9 cellular contexts compared by ENCODE assay signal in the genomic region with DNA sequence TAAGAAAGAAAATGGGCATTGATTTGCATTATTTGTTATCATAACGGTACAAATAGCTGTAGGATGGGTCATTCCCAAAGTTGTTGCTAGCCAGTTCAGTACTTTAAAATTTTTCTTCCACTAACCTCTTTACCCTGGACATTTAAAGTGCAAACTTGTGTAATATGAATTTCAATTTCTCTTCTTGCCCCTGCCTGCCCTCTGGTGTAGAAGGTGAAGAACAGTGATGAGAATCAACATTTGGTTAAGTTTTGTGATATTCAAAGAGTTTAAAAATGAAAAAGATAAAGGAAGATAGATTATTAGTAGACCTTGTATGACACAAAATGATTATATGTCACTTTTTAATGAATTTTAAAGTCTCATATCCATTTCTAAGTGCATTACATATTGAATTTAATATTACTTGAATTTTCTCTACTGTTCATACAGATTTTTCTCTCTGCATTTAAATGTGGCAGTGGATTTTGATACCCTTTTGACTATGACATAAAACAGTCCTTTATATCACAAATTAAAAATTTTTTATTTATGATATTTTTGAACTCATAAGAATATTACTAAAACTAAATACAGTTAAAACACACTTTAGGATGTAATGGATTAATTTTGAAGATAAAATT.
DNase-seq lines count a peak whose midpoint lies in the region; ATAC-seq and TF ChIP-seq lines count a peak whose summit lies in the region.
"Had no signal": no experiment of that assay in that cellular context is flagged by ENCODE, and none has a peak within 500 bp of the region (broad histone marks: within the 10 kb centered on the region; RNA-seq: fewer than 3 reads in every experiment).

No MANE protein-coding gene starts in this region.

- H3K36me3 ChIP-seq in cardiac muscle cell (no peaks in the 10 kb centered on the region), upper lobe of right lung (no peaks in the 10 kb centered on the region)
- H3K36me3 ChIP-seq: pancreas had no signal

- H3K4me3 ChIP-seq in cardiac muscle cell (no peak overlapping the region), right cardiac atrium (ENCODE audit: low read length) (no peak overlapping the region), upper lobe of right lung (no peak overlapping the region)
- H3K4me3 ChIP-seq: pancreas had no signal

- no peaks in the 10 kb centered on the region for H3K4me1 ChIP-seq in cardiac muscle cell (ENCODE audit: low read depth)
- no peaks in the 10 kb centered on the region for H3K4me1 ChIP-seq in right cardiac atrium (ENCODE audit: control insufficient read depth, insufficient read depth, low read length)
- H3K4me1 ChIP-seq in foreskin keratinocyte, result no peaks in the 10 kb centered on the region
- H3K4me1 ChIP-seq in upper lobe of right lung, result no peaks in the 10 kb centered on the region

- no peaks in the 10 kb centered on the region for H3K9me3 ChIP-seq in cardiac muscle cell (ENCODE audit: low read depth)
- no peaks in the 10 kb centered on the region for H3K9me3 ChIP-seq in right cardiac atrium (ENCODE audit: control insufficient read depth, low read length)
- no peaks in the 10 kb centered on the region for H3K9me3 ChIP-seq in upper lobe of right lung
- H3K9me3 ChIP-seq: pancreas had no signal

- WGBS in right cardiac atrium, result 41% methylated on average over 1 of the region's 1 CpG

- POLR2A ChIA-PET in RWPE1 (lab: Yijun Ruan, JAX; ENCODE audit: low non-redundant PET), result no interaction called here

- H3K27ac ChIP-seq in cardiac muscle cell, result no peak overlapping the region
- no peak overlapping the region for H3K27ac ChIP-seq in right cardiac atrium (ENCODE audit: low read length)
- no peak overlapping the region for H3K27ac ChIP-seq in RWPE1
- H3K27ac ChIP-seq in foreskin keratinocyte, result no peak overlapping the region
- H3K27ac ChIP-seq in upper lobe of right lung, result no peak overlapping the region
- H3K27ac ChIP-seq: pancreas had no signal

- CTCF ChIA-PET in RWPE1 (lab: Yijun Ruan, JAX), result interaction anchor here (0.5 to 0.8 kb wide), 7 partner anchors 24 to 1220 kb away, joined by 3 to 4 read pairs (median 3); no protein-coding TSS in a partner anchor

- peak; percentile 66 for TF ChIP-seq CTCF in cardiac muscle cell (IDR thresholded peaks at IDR 0.05; ENCODE audit: low read depth, low read length)
- peak; percentile 60 for TF ChIP-seq CTCF in RWPE1 (conservative IDR thresholded peaks at IDR 0.05; ENCODE audit: low read depth)
- peak; percentile 77 for TF ChIP-seq CTCF in foreskin keratinocyte (conservative IDR thresholded peaks at IDR 0.05)
- TF ChIP-seq CTCF in upper lobe of right lung (IDR thresholded peaks at IDR 0.05), result peak; percentile 27

- H3K27me3 ChIP-seq in cardiac muscle cell (no peaks in the 10 kb centered on the region), right cardiac atrium (ENCODE audit: control insufficient read depth, insufficient read depth) (no peaks in the 10 kb centered on the region), foreskin keratinocyte (no peaks in the 10 kb centered on the region), upper lobe of right lung (no peaks in the 10 kb centered on the region)
- H3K27me3 ChIP-seq: pancreas had no signal

- intact Hi-C loops in right cardiac atrium (cut with DNase I), result no loop called here
- intact Hi-C loops in upper lobe of right lung (cut with DNase I), result no loop called here

- DNase-seq in cardiac muscle cell (ENCODE audit: low read depth in 1 of 2, low spot score in 1 of 2), result peak; percentile 47 to 62
- no peak for DNase-seq in right cardiac atrium
- DNase-seq in RWPE1 (ENCODE audit: low spot score), result peak; percentile 19
- DNase-seq in foreskin keratinocyte, result no peak
- DNase-seq in upper lobe of right lung, result no peak
- no peak for DNase-seq in activated gamma-delta T cell (lab: John Stamatoyannopoulos, UW)
- no peak for DNase-seq in activated CD4-positive, CD25-positive, alpha-beta regulatory T cell (lab: John Stamatoyannopoulos, UW)
- DNase-seq: pancreas had no signal

- ATAC-seq in right cardiac atrium, result no peak
- peak; percentile 62 for ATAC-seq in foreskin keratinocyte
- peak; percentile 30 for ATAC-seq in upper lobe of right lung
- ATAC-seq in GM21447 (IDR thresholded peaks at IDR 0.05; ENCODE audit: unreplicated experiment), result no peak

Comparison
In these comparisons a context has a peak if more than half of its experiments do, and no peak if none do; other contexts are left out.
1. DNase-seq: peak in cardiac muscle cell (2 of 2) and RWPE1 (single experiment); none in right cardiac atrium (0 of 3), foreskin keratinocyte (0 of 2), upper lobe of right lung (single experiment), activated gamma-delta T cell (single experiment) and activated CD4-positive, CD25-positive, alpha-beta regulatory T cell (0 of 4).
2. CTCF ChIP-seq: peak in every context shown above with its lines; median percentile 77 in foreskin keratinocyte; 66 in cardiac muscle cell; 60 in RWPE1; 27 in upper lobe of right lung.
3. ATAC-seq: peak in foreskin keratinocyte (single experiment) and upper lobe of right lung (single experiment); none in right cardiac atrium (0 of 2) and GM21447 (single experiment).